20 cellular contexts compared by ENCODE assay signal in genomic region chr22:25002241-25002985, GRCh38. TPM values are rescaled to one million over a fixed set of nuclear protein-coding genes. Genes with fewer than 3 reads are reported as not detected.
DNase-seq lines count a peak whose midpoint lies in the region; ATAC-seq, FAIRE-seq and TF ChIP-seq lines count a peak whose summit lies in the region.
"Had no signal": no experiment of that assay in that cellular context is flagged by ENCODE, and none has a peak within 500 bp of the region (broad histone marks: within the 10 kb centered on the region; RNA-seq: fewer than 3 reads in every experiment).

No MANE protein-coding gene starts in this region.

- POLR2A ChIA-PET in activated CD4-positive, alpha-beta T cell treated with anti-CD3 and anti-CD28 coated beads, Interleukin-2, amount 10 ng/mL, durations not matched to agents 7 days and 5 days (lab: Charles Lee): no interaction called here

- H3K4me3 ChIP-seq in NB4 (ENCODE audit: low read depth, low read length): no peak overlapping the region
- no peak overlapping the region for H3K4me3 ChIP-seq in endodermal cell (ENCODE audit: low read length)
- H3K4me3 ChIP-seq: Peyer's patch had no signal

- TF ChIP-seq POLR2A in NB4 (IDR thresholded peaks at IDR 0.05; ENCODE audit: extremely low read depth, insufficient read length): no peak
- no peak for TF ChIP-seq POLR2A in H54 (IDR thresholded peaks at IDR 0.05; ENCODE audit: low read depth, low read length)

- no peaks in the 10 kb centered on the region for H3K4me1 ChIP-seq in endodermal cell (ENCODE audit: control insufficient read depth, insufficient read depth, low read length)
- H3K4me1 ChIP-seq: Peyer's patch had no signal

- no peaks in the 10 kb centered on the region for H3K9me3 ChIP-seq in endodermal cell (ENCODE audit: control insufficient read depth, low read length)
- H3K9me3 ChIP-seq: Peyer's patch had no signal

- H3K27me3 Mint-ChIP-seq in activated CD4-positive, alpha-beta T cell treated with anti-CD3 and anti-CD28 coated beads, Interleukin-2, amount 10 ng/mL, durations not matched to agents 7 days and 5 days: peaks cover 2% of the 10 kb centered on the region
- H3K27me3 Mint-ChIP-seq in endodermal cell (ENCODE audit: insufficient read depth) (no peaks in the 10 kb centered on the region), nephron progenitor cell (ENCODE audit: low read depth, poor library complexity) (no peaks in the 10 kb centered on the region)

- H3K27ac ChIP-seq in endodermal cell (ENCODE audit: low read depth, low read length): no peak overlapping the region

- no peaks in the 10 kb centered on the region for H3K27me3 ChIP-seq in endodermal cell (ENCODE audit: control insufficient read depth, insufficient read depth, low read length, poor library complexity, severe bottlenecking)
- H3K27me3 ChIP-seq: Peyer's patch had no signal

- ATAC-seq in HG02759 (IDR thresholded peaks at IDR 0.05; ENCODE audit: unreplicated experiment) (no peak), HG03442 (IDR thresholded peaks at IDR 0.05; ENCODE audit: unreplicated experiment) (no peak)
- ATAC-seq: stimulated activated naive CD8-positive, alpha-beta T cell treated with anti-CD3 and anti-CD28 coated beads, Interleukin-15, amount 100 ng/mL, for 72 hours had no signal

- no peaks in the 10 kb centered on the region for H3K36me3 ChIP-seq in endodermal cell (ENCODE audit: control insufficient read depth, insufficient read depth, low read length)
- H3K36me3 ChIP-seq: Peyer's patch had no signal

- CTCF ChIA-PET in activated CD4-positive, alpha-beta T cell treated with anti-CD3 and anti-CD28 coated beads, Interleukin-2, amount 10 ng/mL, durations not matched to agents 7 days and 5 days (lab: Charles Lee): interaction anchor here (1.5 kb wide), 1 partner anchor 13 kb away, joined by 4 read pairs; no protein-coding TSS in a partner anchor

- no peak overlapping the region for H3K9ac ChIP-seq in endodermal cell (ENCODE audit: extremely low read depth, low read length, poor library complexity, severe bottlenecking)

- TF ChIP-seq CTCF in NB4 (IDR thresholded peaks at IDR 0.05; ENCODE audit: low read depth, low read length) (no peak), endodermal cell (conservative IDR thresholded peaks at IDR 0.05) (no peak), nephron progenitor cell (IDR thresholded peaks at IDR 0.05) (no peak)

- H3K36me3 Mint-ChIP-seq in activated CD4-positive, alpha-beta T cell treated with anti-CD3 and anti-CD28 coated beads, Interleukin-2, amount 10 ng/mL, durations not matched to agents 7 days and 5 days (ENCODE audit: low read depth): peaks cover 14% of the 10 kb centered on the region
- peaks cover 3% of the 10 kb centered on the region for H3K36me3 Mint-ChIP-seq in endodermal cell (ENCODE audit: low read depth)
- H3K36me3 Mint-ChIP-seq in nephron progenitor cell (ENCODE audit: low read depth): peaks cover 6% of the 10 kb centered on the region

- H3K4me1 Mint-ChIP-seq in activated CD4-positive, alpha-beta T cell treated with anti-CD3 and anti-CD28 coated beads, Interleukin-2, amount 10 ng/mL, durations not matched to agents 7 days and 5 days: peaks cover 27% of the 10 kb centered on the region
- H3K4me1 Mint-ChIP-seq in endodermal cell (peaks cover 25% of the 10 kb centered on the region), nephron progenitor cell (peaks cover 45% of the 10 kb centered on the region)

- no peak for FAIRE-seq in H54 (lab: Jason Lieb, UNC)
- FAIRE-seq: H1 had no signal

- 80 to 82% methylated on average over 1 of the region's 1 CpG for WGBS in endodermal cell (ENCODE audit: insufficient coverage in 1 of 2, insufficient read length in 1 of 2), 2 experiments

- peaks cover 16% of the 10 kb centered on the region for H3K9me3 Mint-ChIP-seq in activated CD4-positive, alpha-beta T cell treated with anti-CD3 and anti-CD28 coated beads, Interleukin-2, amount 10 ng/mL, durations not matched to agents 7 days and 5 days
- no peaks in the 10 kb centered on the region for H3K9me3 Mint-ChIP-seq in endodermal cell
- H3K9me3 Mint-ChIP-seq in nephron progenitor cell: no peaks in the 10 kb centered on the region
- H3K9me3 Mint-ChIP-seq: stimulated activated naive CD8-positive, alpha-beta T cell treated with anti-CD3 and anti-CD28 coated beads, Interleukin-15, amount 100 ng/mL, for 72 hours had no signal

- peak; percentile 26 for DNase-seq in activated CD4-positive, alpha-beta T cell treated with anti-CD3 and anti-CD28 coated beads, Interleukin-2, amount 10 ng/mL, durations not matched to agents 7 days and 5 days
- no peak for DNase-seq in activated CD4-positive, alpha-beta T cell treated with anti-CD3 and anti-CD28 coated beads, Interleukin-2, amount 50 U/mL, for 1 hour
- peak; percentile 71 for DNase-seq in NB4 (ENCODE audit: low read depth)
- DNase-seq in endodermal cell: no peak
- DNase-seq in nephron progenitor cell: no peak
- DNase-seq in H54 (ENCODE audit: insufficient read length, low spot score): no peak
- DNase-seq: activated CD4-positive, alpha-beta T cell treated with anti-CD3 and anti-CD28 coated beads, Interleukin-2, amount 50 U/mL, for 48 hours; activated effector memory CD4-positive, alpha-beta T cell treated with anti-CD3 and anti-CD28 coated beads, Interleukin-2, amount 50 U/mL, for 16 hours; Calu3; foreskin fibroblast; Karpas-422; NCI-H1694; NCI-H446 treated with DMSO at 0.1 percent for 48 hours; Peyer's patch; stimulated activated naive CD8-positive, alpha-beta T cell treated with anti-CD3 and anti-CD28 coated beads, Interleukin-15, amount 100 ng/mL, for 72 hours had no signal

- H3K27ac Mint-ChIP-seq in activated CD4-positive, alpha-beta T cell treated with anti-CD3 and anti-CD28 coated beads, Interleukin-2, amount 10 ng/mL, durations not matched to agents 7 days and 5 days: peak overlapping the region; percentile 41
- H3K27ac Mint-ChIP-seq in endodermal cell (peak overlapping the region; percentile 68), nephron progenitor cell (peak overlapping the region; percentile 49)
- H3K27ac Mint-ChIP-seq: stimulated activated naive CD8-positive, alpha-beta T cell treated with anti-CD3 and anti-CD28 coated beads, Interleukin-15, amount 100 ng/mL, for 72 hours had no signal

- no peak overlapping the region for H3K4me3 Mint-ChIP-seq in activated CD4-positive, alpha-beta T cell treated with anti-CD3 and anti-CD28 coated beads, Interleukin-2, amount 10 ng/mL, durations not matched to agents 7 days and 5 days
- H3K4me3 Mint-ChIP-seq in endodermal cell: no peak overlapping the region
- H3K4me3 Mint-ChIP-seq in nephron progenitor cell: no peak overlapping the region
- H3K4me3 Mint-ChIP-seq: stimulated activated naive CD8-positive, alpha-beta T cell treated with anti-CD3 and anti-CD28 coated beads, Interleukin-15, amount 100 ng/mL, for 72 hours had no signal

RNA-seq across cellular contexts. Expression of gene KIAA1671, which starts 49.9 kb away (rescaled TPM):
- total RNA-seq in activated CD4-positive, alpha-beta T cell treated with anti-CD3 and anti-CD28 coated beads, Interleukin-2, amount 10 ng/mL, durations not matched to agents 7 days and 5 days: 10 to 100 TPM; 25.4 to 27.0 TPM
- 10 to 100 TPM; 38.8 to 43.7 TPM for total RNA-seq in endodermal cell
- polyA plus RNA-seq in endodermal cell (2013, experiment 1 of 2): 8.8 TPM
- polyA plus RNA-seq in endodermal cell (2013, experiment 2 of 2): 9.4 TPM

RNA-seq across cellular contexts. Expression of gene LHFPL7, which starts 55.9 kb away (rescaled TPM):
- not detected for total RNA-seq in activated CD4-positive, alpha-beta T cell treated with anti-CD3 and anti-CD28 coated beads, Interleukin-2, amount 10 ng/mL, durations not matched to agents 7 days and 5 days
- total RNA-seq in endodermal cell: not detected
- polyA plus RNA-seq in endodermal cell (2013, experiment 1 of 2): not detected
- polyA plus RNA-seq in endodermal cell (2013, experiment 2 of 2): not detected
- total RNA-seq: Calu3, H1, mononuclear cell, osteocyte, Peyer's patch had no signal
- polyA plus RNA-seq: H1 had no signal

Comparison
In these comparisons a context has a peak if more than half of its experiments do, and no peak if none do; other contexts are left out.
1. DNase-seq: peak in activated CD4-positive, alpha-beta T cell treated with anti-CD3 and anti-CD28 coated beads, Interleukin-2, amount 10 ng/mL, durations not matched to agents 7 days and 5 days (single experiment) and NB4 (single experiment); none in activated CD4-positive, alpha-beta T cell treated with anti-CD3 and anti-CD28 coated beads, Interleukin-2, amount 50 U/mL, for 1 hour (single experiment), endodermal cell (single experiment), nephron progenitor cell (single experiment) and H54 (single experiment).
2. Peak in every context shown above with its lines, with median percentiles within 50 percentile points of each other: H3K27ac Mint-ChIP-seq.